11 cellular contexts compared by ENCODE assay signal in the genomic region with DNA sequence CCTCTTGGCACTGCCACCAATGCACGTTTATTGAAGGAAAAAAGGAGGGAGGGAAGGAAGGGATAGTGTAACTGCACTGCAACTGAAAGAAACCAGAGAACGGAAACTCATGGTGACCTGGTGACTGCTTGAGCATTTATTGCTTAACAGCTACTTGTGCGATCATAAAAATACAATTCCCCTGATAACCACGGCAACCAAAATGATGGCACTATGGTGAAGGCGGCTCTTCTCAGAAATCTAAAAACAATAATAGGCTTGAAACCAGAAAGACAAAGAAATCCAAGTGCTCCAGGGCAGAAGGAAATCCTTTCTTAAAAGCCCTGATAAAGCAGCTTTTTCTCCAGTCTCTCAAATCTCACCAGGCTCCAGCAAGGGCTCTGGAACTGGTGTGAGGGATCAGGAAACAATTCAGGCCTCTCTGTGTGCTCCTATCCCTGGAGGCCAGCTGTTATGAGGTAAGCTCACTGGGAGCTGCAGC. TPM values are rescaled to one million over a fixed set of nuclear protein-coding genes. Genes with fewer than 3 reads are reported as not detected.
DNase-seq lines count a peak whose midpoint lies in the region; ATAC-seq and TF ChIP-seq lines count a peak whose summit lies in the region.
"Had no signal": no experiment of that assay in that cellular context is flagged by ENCODE, and none has a peak within 500 bp of the region (broad histone marks: within the 10 kb centered on the region; RNA-seq: fewer than 3 reads in every experiment).

No MANE protein-coding gene starts in this region.

- H3K9me3 ChIP-seq in BLaER1 treated with 17β-estradiol and CSF1 and Interleukin-3, amounts not matched to agents 10 nM and 100 nM (replicated peaks in 1 of 11), result no peaks in the 10 kb centered on the region
- H3K9me3 ChIP-seq in ectodermal cell (ENCODE audit: control insufficient read depth, low read length) (no peaks in the 10 kb centered on the region), neural cell (ENCODE audit: low read length) (no peaks in the 10 kb centered on the region), tibial nerve (no peaks in the 10 kb centered on the region)

- peak overlapping the region; percentile 14 for H2AFZ ChIP-seq in neural cell (ENCODE audit: low read depth, low read length)

- H3K4me1 ChIP-seq in BLaER1 treated with 17β-estradiol and CSF1 and Interleukin-3, amounts not matched to agents 10 nM and 100 nM, result peaks cover 17 to 34% (median 26%) of the 10 kb centered on the region in 10 experiments
- H3K4me1 ChIP-seq in ectodermal cell (ENCODE audit: control insufficient read depth, insufficient read depth, low read length) (peaks cover 28% of the 10 kb centered on the region), tibial nerve (peaks cover 0 to 35% (median 11%) of the 10 kb centered on the region in 4 donors)

- no peak overlapping the region for H3K4me3 ChIP-seq in BLaER1 treated with 17β-estradiol and CSF1 and Interleukin-3, amounts not matched to agents 10 nM and 100 nM
- H3K4me3 ChIP-seq in ectodermal cell (ENCODE audit: insufficient read depth, low read depth, low read length), result peak overlapping the region; percentile 85
- peak overlapping the region; percentile 90 for H3K4me3 ChIP-seq in neural cell (ENCODE audit: low read length)
- H3K4me3 ChIP-seq in tibial nerve, result no peak overlapping the region

- no peak for TF ChIP-seq EP300 in neural cell (conservative IDR thresholded peaks at IDR 0.05; ENCODE audit: poor library complexity, severe bottlenecking)
- no peak for TF ChIP-seq EP300 in tibial nerve (IDR thresholded peaks at IDR 0.05)

- H3K27me3 ChIP-seq in BLaER1 treated with 17β-estradiol and CSF1 and Interleukin-3, amounts not matched to agents 10 nM and 100 nM, result peaks cover 0 to 4% (median 0%) of the 10 kb centered on the region in 11 experiments; a peak in 4 of 22 replicates
- H3K27me3 ChIP-seq in ectodermal cell (ENCODE audit: control insufficient read depth, insufficient read depth, low read length, poor library complexity, severe bottlenecking) (no peaks in the 10 kb centered on the region), neural cell (ENCODE audit: insufficient read depth, low read depth, low read length) (no peaks in the 10 kb centered on the region), tibial nerve (no peaks in the 10 kb centered on the region)

- no peak for TF ChIP-seq RAD21 in neural cell (conservative IDR thresholded peaks at IDR 0.05)

- 0 out of 22 replicates have a peak overlapping the region, but pooled peaks of 1 of the 11 experiments have one; percentile 26 for H3K9ac ChIP-seq in BLaER1 treated with 17β-estradiol and CSF1 and Interleukin-3, amounts not matched to agents 10 nM and 100 nM
- H3K9ac ChIP-seq in neural cell (ENCODE audit: low read length), result peak overlapping the region; percentile 77

- H3F3A ChIP-seq in neural cell (ENCODE audit: insufficient read depth, low read length, poor library complexity, severe bottlenecking), result peaks cover 3% of the 10 kb centered on the region

- H4K20me1 ChIP-seq in BLaER1 treated with 17β-estradiol and CSF1 and Interleukin-3, amounts not matched to agents 10 nM and 100 nM, result peaks cover 0 to 73% (median 48%) of the 10 kb centered on the region in 11 experiments; a peak in 18 of 22 replicates
- no peaks in the 10 kb centered on the region for H4K20me1 ChIP-seq in neural cell (ENCODE audit: insufficient read depth)

- ATAC-seq in GM21423 (IDR thresholded peaks at IDR 0.05; ENCODE audit: unreplicated experiment), result no peak
- ATAC-seq in HG03520 (IDR thresholded peaks at IDR 0.05; ENCODE audit: unreplicated experiment), result no peak
- no peak for ATAC-seq in GM21619 (IDR thresholded peaks at IDR 0.05; ENCODE audit: unreplicated experiment)
- ATAC-seq: activated T-cell treated with anti-CD3 and anti-CD28 coated beads, Interleukin-2, amount 50 U/mL, for 72 hours had no signal

- TF ChIP-seq CTCF in neural cell (IDR thresholded peaks at IDR 0.05; ENCODE audit: poor library complexity, severe bottlenecking), result no peak
- no peak for TF ChIP-seq CTCF in tibial nerve (IDR thresholded peaks at IDR 0.05)

- peak overlapping the region in 6 of 11 experiments; percentile 14 to 97 (median 95); a peak in 7 of 22 replicates for H3K4me2 ChIP-seq in BLaER1 treated with 17β-estradiol and CSF1 and Interleukin-3, amounts not matched to agents 10 nM and 100 nM
- H3K4me2 ChIP-seq in neural cell (ENCODE audit: low read length), result peak overlapping the region; percentile 66

- H3K79me2 ChIP-seq in neural cell (replicated peaks; ENCODE audit: insufficient read depth, low read length), result peaks cover 48% of the 10 kb centered on the region

- WGBS in ectodermal cell, 2 experiments, result 29 to 36% methylated on average over 5 of the region's 5 CpGs
- 25 to 29% methylated on average over 5 of the region's 5 CpGs for WGBS in tibial nerve, 2 donors

- peak; percentile 76 for DNase-seq in MV-4-11 (lab: John Stamatoyannopoulos, UW)
- no peak for DNase-seq in tibial nerve (ENCODE audit: low spot score in 2 of 2)
- DNase-seq: activated T-cell treated with anti-CD3 and anti-CD28 coated beads, Interleukin-2, amount 50 U/mL, for 72 hours; Calu3; NCI-H1105 had no signal

- H3K36me3 ChIP-seq in BLaER1 treated with 17β-estradiol and CSF1 and Interleukin-3, amounts not matched to agents 10 nM and 100 nM, result peaks cover 0 to 31% (median 15%) of the 10 kb centered on the region in 11 experiments; a peak in 13 of 22 replicates
- no peaks in the 10 kb centered on the region for H3K36me3 ChIP-seq in ectodermal cell (ENCODE audit: control insufficient read depth, insufficient read depth, low read length)
- no peaks in the 10 kb centered on the region for H3K36me3 ChIP-seq in neural cell (ENCODE audit: insufficient read depth, low read length)
- H3K36me3 ChIP-seq in tibial nerve, result no peaks in the 10 kb centered on the region

- TF ChIP-seq POLR2A in tibial nerve (IDR thresholded peaks at IDR 0.05), result no peak

- no peaks in the 10 kb centered on the region for H3K9me2 ChIP-seq in neural cell (ENCODE audit: insufficient read depth, low read length)

- H3K27ac ChIP-seq in BLaER1 treated with 17β-estradiol and CSF1 and Interleukin-3, amounts not matched to agents 10 nM and 100 nM, result no peak overlapping the region
- peak overlapping the region; percentile 92 for H3K27ac ChIP-seq in ectodermal cell (ENCODE audit: insufficient read depth, low read depth, low read length, poor library complexity, severe bottlenecking)
- H3K27ac ChIP-seq in neural cell (ENCODE audit: low read length), result peak overlapping the region; percentile 72
- H3K27ac ChIP-seq in tibial nerve, result peak overlapping the region in 2 of 4 donors; percentile 89 to 91

TF ChIP-seq in neural cell, 6 proteins besides CTCF, POLR2A, EP300 and RAD21:
- TF ChIP-seq REST (IDR thresholded peaks at IDR 0.05; ENCODE audit: borderline replicate concordance) (peak; percentile 12), SMC3 (conservative IDR thresholded peaks at IDR 0.05; ENCODE audit: poor library complexity) (no peak), EZH2 (IDR thresholded peaks at IDR 0.05; ENCODE audit: borderline replicate concordance, insufficient read depth, low read length, poor library complexity, severe bottlenecking) (no peak), TAF1 (IDR thresholded peaks at IDR 0.05; ENCODE audit: low read depth) (no peak), POLR2AphosphoS5 (IDR thresholded peaks at IDR 0.05) (no peak), MXI1 (conservative IDR thresholded peaks at IDR 0.05; ENCODE audit: poor library complexity, severe bottlenecking) (peak; percentile 19)

RNA-seq across cellular contexts. Expression of gene FBXO10, which starts 1.9 kb away (rescaled TPM):
- 48.5 TPM for polyA plus RNA-seq in ectodermal cell (2013, experiment 1 of 4)
- 62.0 TPM for polyA plus RNA-seq in ectodermal cell (2013, experiment 2 of 4)
- 39.8 TPM for polyA plus RNA-seq in ectodermal cell (2013, experiment 3 of 4)
- polyA plus RNA-seq in ectodermal cell (2013, experiment 4 of 4), result 42.6 TPM
- polyA plus RNA-seq in neural cell, result 13.8 and 16.0 TPM in 2 replicates
- 30.7 and 33.9 TPM in 2 replicates for polyA minus RNA-seq in neural cell
- total RNA-seq in tibial nerve, result 10 to 100 TPM in 2 of 4 donors, 1 to 10 TPM in 2; 5.7 to 11.4 (median 9.2) TPM

RNA-seq across cellular contexts. Expression of gene TOMM5, which starts 18.1 kb away (rescaled TPM):
- polyA plus RNA-seq in ectodermal cell (2013, experiment 1 of 4), result 167 TPM
- polyA plus RNA-seq in ectodermal cell (2013, experiment 2 of 4), result 177 TPM
- 154 TPM for polyA plus RNA-seq in ectodermal cell (2013, experiment 3 of 4)
- polyA plus RNA-seq in ectodermal cell (2013, experiment 4 of 4), result 165 TPM
- polyA plus RNA-seq in neural cell, result 239 and 262 TPM in 2 replicates
- polyA minus RNA-seq in neural cell, result 78.6 and 91.6 TPM in 2 replicates
- 10 to 100 TPM; 21.0 to 81.1 (median 63.7) TPM for total RNA-seq in tibial nerve

Comparison
In these comparisons a context has a peak if more than half of its experiments do, and no peak if none do; other contexts are left out.
1. H3K27ac ChIP-seq: peak in ectodermal cell (single experiment) and neural cell (single experiment); none in BLaER1 treated with 17β-estradiol and CSF1 and Interleukin-3, amounts not matched to agents 10 nM and 100 nM (0 of 11).
2. H3K4me3 ChIP-seq: peak in ectodermal cell (single experiment) and neural cell (single experiment); none in BLaER1 treated with 17β-estradiol and CSF1 and Interleukin-3, amounts not matched to agents 10 nM and 100 nM (0 of 10) and tibial nerve (0 of 4).